Comparison of ENCODE assay signal across 1 cellular context in genomic region chr20:8404912-8405635, GRCh38.
A peak's percentile ranks its signal among the peaks of the same experiment; 100 is the strongest.
TF ChIP-seq lines count a peak whose summit lies in the region.

No MANE protein-coding gene starts in this region.

TF ChIP-seq in GM12878, 131 proteins besides CTCF, POLR2A, EP300 and RAD21 (continued from another document and continues in another):
- peak; percentile 64 for TF ChIP-seq GATAD2B (conservative IDR thresholded peaks at IDR 0.05; ENCODE audit: low read depth)
- no peak for TF ChIP-seq ATF3 (IDR thresholded peaks at IDR 0.05; ENCODE audit: borderline replicate concordance, extremely low read depth, low read depth, low read length)
- no peak for TF ChIP-seq ZBTB4 (CRISPR knock-in tag; IDR thresholded peaks at IDR 0.05)
- TF ChIP-seq RUNX3 (IDR thresholded peaks at IDR 0.05; ENCODE audit: low read length), result peak; percentile 48
- no peak for TF ChIP-seq ZZZ3 (IDR thresholded peaks at IDR 0.05; ENCODE audit: control insufficient read depth, insufficient read length, low read depth)
- TF ChIP-seq, protein P1, sequence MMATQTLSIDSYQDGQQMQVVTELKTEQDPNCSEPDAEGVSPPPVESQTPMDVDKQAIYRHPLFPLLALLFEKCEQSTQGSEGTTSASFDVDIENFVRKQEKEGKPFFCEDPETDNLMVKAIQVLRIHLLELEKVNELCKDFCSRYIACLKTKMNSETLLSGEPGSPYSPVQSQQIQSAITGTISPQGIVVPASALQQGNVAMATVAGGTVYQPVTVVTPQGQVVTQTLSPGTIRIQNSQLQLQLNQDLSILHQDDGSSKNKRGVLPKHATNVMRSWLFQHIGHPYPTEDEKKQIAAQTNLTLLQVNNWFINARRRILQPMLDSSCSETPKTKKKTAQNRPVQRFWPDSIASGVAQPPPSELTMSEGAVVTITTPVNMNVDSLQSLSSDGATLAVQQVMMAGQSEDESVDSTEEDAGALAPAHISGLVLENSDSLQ (IDR thresholded peaks at IDR 0.05), result 0 out of 2 replicates have a peak, but pooled peaks have one; percentile 14
- TF ChIP-seq RAD51 (IDR thresholded peaks at IDR 0.05), result peak; percentile 41; the same call in 1 of the 2 replicates
- peak; percentile 65 for TF ChIP-seq IKZF1 (conservative IDR thresholded peaks at IDR 0.05)
- TF ChIP-seq, protein P2, sequence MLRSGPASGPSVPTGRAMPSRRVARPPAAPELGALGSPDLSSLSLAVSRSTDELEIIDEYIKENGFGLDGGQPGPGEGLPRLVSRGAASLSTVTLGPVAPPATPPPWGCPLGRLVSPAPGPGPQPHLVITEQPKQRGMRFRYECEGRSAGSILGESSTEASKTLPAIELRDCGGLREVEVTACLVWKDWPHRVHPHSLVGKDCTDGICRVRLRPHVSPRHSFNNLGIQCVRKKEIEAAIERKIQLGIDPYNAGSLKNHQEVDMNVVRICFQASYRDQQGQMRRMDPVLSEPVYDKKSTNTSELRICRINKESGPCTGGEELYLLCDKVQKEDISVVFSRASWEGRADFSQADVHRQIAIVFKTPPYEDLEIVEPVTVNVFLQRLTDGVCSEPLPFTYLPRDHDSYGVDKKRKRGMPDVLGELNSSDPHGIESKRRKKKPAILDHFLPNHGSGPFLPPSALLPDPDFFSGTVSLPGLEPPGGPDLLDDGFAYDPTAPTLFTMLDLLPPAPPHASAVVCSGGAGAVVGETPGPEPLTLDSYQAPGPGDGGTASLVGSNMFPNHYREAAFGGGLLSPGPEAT (IDR thresholded peaks at IDR 0.05; ENCODE audit: low read depth), result peak; percentile 77
- peak; percentile 98 for TF ChIP-seq MTA2 (IDR thresholded peaks at IDR 0.05; ENCODE audit: low read depth)
- TF ChIP-seq ZBTB11 (CRISPR knock-in tag; IDR thresholded peaks at IDR 0.05), result no peak
- no peak for TF ChIP-seq TCF3 (IDR thresholded peaks at IDR 0.05; ENCODE audit: borderline replicate concordance, insufficient read depth, low read depth, low read length)
- no peak for TF ChIP-seq ZNF622 (IDR thresholded peaks at IDR 0.05)
- peak; percentile 68 for TF ChIP-seq BCL11A (IDR thresholded peaks at IDR 0.05; ENCODE audit: low read depth, low read length)
- TF ChIP-seq SMARCA5 (IDR thresholded peaks at IDR 0.05), result no peak
- TF ChIP-seq TCF7 (IDR thresholded peaks at IDR 0.05; ENCODE audit: borderline replicate concordance), result no peak
- peak; percentile 94 for TF ChIP-seq NR2F1 (conservative IDR thresholded peaks at IDR 0.05)
- no peak for TF ChIP-seq HDAC2 (IDR thresholded peaks at IDR 0.05)
- TF ChIP-seq NKRF (conservative IDR thresholded peaks at IDR 0.05), result no peak
- no peak for TF ChIP-seq NFXL1 (IDR thresholded peaks at IDR 0.05; ENCODE audit: borderline replicate concordance)
- no peak; the same call in 2 of the 3 replicates for TF ChIP-seq POU2F2 (IDR thresholded peaks at IDR 0.05; ENCODE audit: borderline replicate concordance, low read depth, low read length)
- TF ChIP-seq BCLAF1 (IDR thresholded peaks at IDR 0.05), result no peak
- TF ChIP-seq MXI1 (IDR thresholded peaks at IDR 0.05; ENCODE audit: low read depth, low read length), result 0 out of 2 replicates have a peak, but pooled peaks have one; percentile 17
- TF ChIP-seq, protein P3, sequence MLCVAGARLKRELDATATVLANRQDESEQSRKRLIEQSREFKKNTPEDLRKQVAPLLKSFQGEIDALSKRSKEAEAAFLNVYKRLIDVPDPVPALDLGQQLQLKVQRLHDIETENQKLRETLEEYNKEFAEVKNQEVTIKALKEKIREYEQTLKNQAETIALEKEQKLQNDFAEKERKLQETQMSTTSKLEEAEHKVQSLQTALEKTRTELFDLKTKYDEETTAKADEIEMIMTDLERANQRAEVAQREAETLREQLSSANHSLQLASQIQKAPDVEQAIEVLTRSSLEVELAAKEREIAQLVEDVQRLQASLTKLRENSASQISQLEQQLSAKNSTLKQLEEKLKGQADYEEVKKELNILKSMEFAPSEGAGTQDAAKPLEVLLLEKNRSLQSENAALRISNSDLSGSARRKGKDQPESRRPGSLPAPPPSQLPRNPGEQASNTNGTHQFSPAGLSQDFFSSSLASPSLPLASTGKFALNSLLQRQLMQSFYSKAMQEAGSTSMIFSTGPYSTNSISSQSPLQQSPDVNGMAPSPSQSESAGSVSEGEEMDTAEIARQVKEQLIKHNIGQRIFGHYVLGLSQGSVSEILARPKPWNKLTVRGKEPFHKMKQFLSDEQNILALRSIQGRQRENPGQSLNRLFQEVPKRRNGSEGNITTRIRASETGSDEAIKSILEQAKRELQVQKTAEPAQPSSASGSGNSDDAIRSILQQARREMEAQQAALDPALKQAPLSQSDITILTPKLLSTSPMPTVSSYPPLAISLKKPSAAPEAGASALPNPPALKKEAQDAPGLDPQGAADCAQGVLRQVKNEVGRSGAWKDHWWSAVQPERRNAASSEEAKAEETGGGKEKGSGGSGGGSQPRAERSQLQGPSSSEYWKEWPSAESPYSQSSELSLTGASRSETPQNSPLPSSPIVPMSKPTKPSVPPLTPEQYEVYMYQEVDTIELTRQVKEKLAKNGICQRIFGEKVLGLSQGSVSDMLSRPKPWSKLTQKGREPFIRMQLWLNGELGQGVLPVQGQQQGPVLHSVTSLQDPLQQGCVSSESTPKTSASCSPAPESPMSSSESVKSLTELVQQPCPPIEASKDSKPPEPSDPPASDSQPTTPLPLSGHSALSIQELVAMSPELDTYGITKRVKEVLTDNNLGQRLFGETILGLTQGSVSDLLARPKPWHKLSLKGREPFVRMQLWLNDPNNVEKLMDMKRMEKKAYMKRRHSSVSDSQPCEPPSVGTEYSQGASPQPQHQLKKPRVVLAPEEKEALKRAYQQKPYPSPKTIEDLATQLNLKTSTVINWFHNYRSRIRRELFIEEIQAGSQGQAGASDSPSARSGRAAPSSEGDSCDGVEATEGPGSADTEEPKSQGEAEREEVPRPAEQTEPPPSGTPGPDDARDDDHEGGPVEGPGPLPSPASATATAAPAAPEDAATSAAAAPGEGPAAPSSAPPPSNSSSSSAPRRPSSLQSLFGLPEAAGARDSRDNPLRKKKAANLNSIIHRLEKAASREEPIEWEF (IDR thresholded peaks at IDR 0.05; ENCODE audit: insufficient replicate concordance, low read depth, low read length), result peak; percentile 43
- TF ChIP-seq HDAC6 (IDR thresholded peaks at IDR 0.05; ENCODE audit: unreplicated experiment), result no peak
- TF ChIP-seq E2F8 (IDR thresholded peaks at IDR 0.05; ENCODE audit: low read depth, partially characterized antibody), result no peak
- no peak for TF ChIP-seq MYC (IDR thresholded peaks at IDR 0.05; ENCODE audit: insufficient read depth, insufficient read length, insufficient replicate concordance, low read length, severe bottlenecking)
- no peak for TF ChIP-seq EED (IDR thresholded peaks at IDR 0.05; ENCODE audit: low read depth)
- TF ChIP-seq SRF (IDR thresholded peaks at IDR 0.05; ENCODE audit: low read depth in 2 of 2, low read length in 2 of 2), result no peak
- no peak for TF ChIP-seq TCF12 (IDR thresholded peaks at IDR 0.05; ENCODE audit: low read depth, low read length)
- 0 out of 2 replicates have a peak, but pooled peaks have one; percentile 11 for TF ChIP-seq ZNF24 (IDR thresholded peaks at IDR 0.05)
- no peak for TF ChIP-seq CEBPB (IDR thresholded peaks at IDR 0.05; ENCODE audit: borderline replicate concordance in 1 of 2, low read depth in 2 of 2, low read length in 2 of 2)
- TF ChIP-seq SUZ12 (IDR thresholded peaks at IDR 0.05; ENCODE audit: unreplicated experiment), result no peak
- TF ChIP-seq RBBP5 (conservative IDR thresholded peaks at IDR 0.05), result no peak
